ENCODE assay signal across 9 cellular contexts in genomic region chr10:96374639-96374984, GRCh38. TPM values are rescaled to one million over a fixed set of nuclear protein-coding genes. Genes with fewer than 3 reads are reported as not detected.
DNase-seq lines count a peak whose midpoint lies in the region; ATAC-seq and TF ChIP-seq lines count a peak whose summit lies in the region.
"Had no signal": no experiment of that assay in that cellular context is flagged by ENCODE, and none has a peak within 500 bp of the region (broad histone marks: within the 10 kb centered on the region; RNA-seq: fewer than 3 reads in every experiment).

No MANE protein-coding gene starts in this region.

- no CpG with 5 or more reads among the region's 9 CpGs for WGBS in trophoblast cell (ENCODE audit: extremely low coverage, insufficient coverage, insufficient read length)

- TF ChIP-seq CTCF in dorsolateral prefrontal cortex (IDR thresholded peaks at IDR 0.05 in 54 of 56, conservative IDR thresholded peaks at IDR 0.05 in 2 of 56; ENCODE audit: low read depth in 1 of 56, partially characterized antibody in 56 of 56) = no peak
- TF ChIP-seq CTCF in omental fat pad (IDR thresholded peaks at IDR 0.05) = no peak

- DNase-seq in ELF-1 (ENCODE audit: low read depth, low spot score) = peak; percentile 21
- DNase-seq in LHCN-M2 (ENCODE audit: low read depth) = peak; percentile 4
- DNase-seq in dorsolateral prefrontal cortex = peak in 2 of 10 donors; percentile 30 to 51
- no peak for DNase-seq in trophoblast cell
- DNase-seq in omental fat pad (ENCODE audit: low spot score) = no peak
- no peak for DNase-seq in islet precursor cell

- H3K4me3 ChIP-seq in dorsolateral prefrontal cortex (peak overlapping the region; percentile 3 to 79 (median 67)), trophoblast cell (ENCODE audit: low read depth, low read length) (no peak overlapping the region)

- H3K4ac ChIP-seq in trophoblast cell (ENCODE audit: low read depth, low read length) = no peak overlapping the region

- no peak overlapping the region for H3K23ac ChIP-seq in trophoblast cell (ENCODE audit: low read length)

- H4K91ac ChIP-seq in trophoblast cell (ENCODE audit: low read depth, low read length) = no peak overlapping the region

- no peak overlapping the region for H2AK5ac ChIP-seq in trophoblast cell (ENCODE audit: low read length)

- ATAC-seq in omental fat pad (ENCODE audit: low FRiP score) (no peak), GM18511 (IDR thresholded peaks at IDR 0.05; ENCODE audit: unreplicated experiment) (no peak)

- no peak overlapping the region for H4K8ac ChIP-seq in trophoblast cell (ENCODE audit: low read depth, low read length)

- H2BK5ac ChIP-seq in trophoblast cell (ENCODE audit: low read depth, low read length, poor library complexity) = no peak overlapping the region

- H3K14ac ChIP-seq in trophoblast cell (ENCODE audit: low read length) = no peak overlapping the region

- no peaks in the 10 kb centered on the region for H3K27me3 ChIP-seq in dorsolateral prefrontal cortex
- H3K27me3 ChIP-seq in trophoblast cell (ENCODE audit: insufficient read depth, low read length) = no peaks in the 10 kb centered on the region

- peak overlapping the region in 56 of 59 donors; percentile 49 to 90 (median 77) for H3K27ac ChIP-seq in dorsolateral prefrontal cortex
- H3K27ac ChIP-seq in trophoblast cell (ENCODE audit: low read depth, low read length) = no peak overlapping the region

- H3K79me2 ChIP-seq in trophoblast cell (ENCODE audit: control insufficient read depth, insufficient read depth, low read length, poor library complexity) = no peaks in the 10 kb centered on the region

- H2AFZ ChIP-seq in trophoblast cell (ENCODE audit: insufficient read depth, low read length, poor library complexity) = no peak overlapping the region

- H3K4me1 ChIP-seq in trophoblast cell (ENCODE audit: control insufficient read depth in 1 of 2, insufficient read depth in 2 of 2, low read length in 2 of 2) = peaks cover 3 to 4% of the 10 kb centered on the region in 2 experiments

- no peak overlapping the region for H2BK120ac ChIP-seq in trophoblast cell (ENCODE audit: insufficient read depth, low read length, poor library complexity)

- H3K9ac ChIP-seq in trophoblast cell (ENCODE audit: low read length) = no peak overlapping the region

- H3K9me3 ChIP-seq in trophoblast cell (ENCODE audit: insufficient read depth, low read depth, low read length) = peaks cover 2% of the 10 kb centered on the region

- H2BK12ac ChIP-seq in trophoblast cell (ENCODE audit: low read length) = no peak overlapping the region

- H4K12ac ChIP-seq in trophoblast cell (ENCODE audit: low read depth, low read length) = no peak overlapping the region

- intact Hi-C loops in dorsolateral prefrontal cortex (cut with DNase I) = loop anchor here (2.0 to 10.0 kb wide), 7 partner anchors 40 to 840 kb away; partner anchors contain the start of genes LCOR (in 1 of the 2), TLL2 (in 1 of the 2) and TM9SF3 (in 1 of the 2)

- H3K18ac ChIP-seq in trophoblast cell (ENCODE audit: low read length) = no peak overlapping the region

- no peaks in the 10 kb centered on the region for H3K79me1 ChIP-seq in trophoblast cell (ENCODE audit: low read length)

- H3K36me3 ChIP-seq in trophoblast cell (ENCODE audit: control insufficient read depth in 1 of 2, insufficient read depth in 2 of 2, low read length in 2 of 2) = no peaks in the 10 kb centered on the region

- H3K4me2 ChIP-seq in trophoblast cell (ENCODE audit: low read length) = peak overlapping the region; percentile 88

RNA-seq across cellular contexts. Expression of gene OPALIN, which starts 15.8 kb away (rescaled TPM):
- not detected in 2 replicates for total RNA-seq in LHCN-M2 (2014; rRNA removed)
- not detected for polyA plus RNA-seq in LHCN-M2 (2012)
- total RNA-seq in dorsolateral prefrontal cortex = 100 to 1,000 TPM in 24 of 120 experiments, 10 to 100 TPM in 94, 1 to 10 TPM in 2; 4.3 to 287 (median 60.3) TPM
- polyA plus RNA-seq in trophoblast cell (2013) = 0.01 and 0.04 TPM in 2 replicates
- total RNA-seq in omental fat pad = not detected
- total RNA-seq: osteocyte, SK-MEL-5 had no signal

Comparison
In these comparisons a context has a peak if more than half of its experiments do, and no peak if none do; other contexts are left out.
1. DNase-seq: peak in ELF-1 (single experiment) and LHCN-M2 (single experiment); none in trophoblast cell (0 of 2), omental fat pad (single experiment) and islet precursor cell (single experiment).